Comparison of ENCODE assay signal across 1 cellular context in genomic region chr7:102433319-102434038, GRCh38.
TF ChIP-seq lines count a peak whose summit lies in the region.

ORAI2 (plus strand) TSS chr7:102433575; CDS start chr7:102438957, 5,382 bp downstream.

TF ChIP-seq in IMR-90, 13 proteins besides CTCF, POLR2A, EP300 and RAD21 (continued from another document):
- TF ChIP-seq, protein P1, sequence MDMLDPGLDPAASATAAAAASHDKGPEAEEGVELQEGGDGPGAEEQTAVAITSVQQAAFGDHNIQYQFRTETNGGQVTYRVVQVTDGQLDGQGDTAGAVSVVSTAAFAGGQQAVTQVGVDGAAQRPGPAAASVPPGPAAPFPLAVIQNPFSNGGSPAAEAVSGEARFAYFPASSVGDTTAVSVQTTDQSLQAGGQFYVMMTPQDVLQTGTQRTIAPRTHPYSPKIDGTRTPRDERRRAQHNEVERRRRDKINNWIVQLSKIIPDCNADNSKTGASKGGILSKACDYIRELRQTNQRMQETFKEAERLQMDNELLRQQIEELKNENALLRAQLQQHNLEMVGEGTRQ (IDR thresholded peaks at IDR 0.05; ENCODE audit: low read depth, low read length): peak; percentile 95
